ENCODE assay signal across 10 cellular contexts in the genomic region with DNA sequence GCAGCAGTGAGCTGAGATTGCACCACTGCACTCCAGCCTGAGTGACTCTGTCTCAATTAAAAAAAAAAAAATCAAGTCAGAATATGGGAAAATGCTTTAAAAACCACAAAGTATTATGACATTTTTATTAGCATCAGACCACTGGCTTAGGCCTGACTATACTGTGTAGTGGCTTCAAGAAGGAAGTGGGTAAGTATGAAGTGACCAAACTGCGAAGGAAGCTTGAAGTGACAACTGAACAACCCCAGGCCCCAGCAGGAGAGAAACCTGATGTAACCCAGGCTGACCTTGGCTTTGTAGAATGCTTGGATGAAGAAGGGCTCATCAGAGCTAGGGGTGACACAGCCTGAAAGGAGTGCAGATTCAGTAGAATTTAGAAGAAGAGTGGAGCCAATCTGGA. TPM values are rescaled to one million over a fixed set of nuclear protein-coding genes. Genes with fewer than 3 reads are reported as not detected.
"Had no signal": no experiment of that assay in that cellular context is flagged by ENCODE, and none has a peak within 500 bp of the region (broad histone marks: within the 10 kb centered on the region; RNA-seq: fewer than 3 reads in every experiment).

No MANE protein-coding gene starts in this region.

- H3K27me3 Mint-ChIP-seq: naive B cell had no signal

- H3K9me3 Mint-ChIP-seq: activated CD4-positive, alpha-beta memory T cell treated with anti-CD3 and anti-CD28 coated beads for 36 hours had no signal

- H3K4me3 Mint-ChIP-seq: activated CD4-positive, alpha-beta memory T cell treated with anti-CD3 and anti-CD28 coated beads for 36 hours had no signal

- DNase-seq: activated CD4-positive, alpha-beta memory T cell treated with anti-CD3 and anti-CD28 coated beads for 36 hours; activated naive CD4-positive, alpha-beta T cell treated with Interleukin-2 at 50 U/mL for 16 hours; activated T-cell treated with anti-CD3 and anti-CD28 coated beads, Interleukin-2, amount 50 U/mL, for 48 hours; caudate nucleus; effector CD4-positive, alpha-beta T cell; foreskin keratinocyte; left colon; naive B cell; uterus had no signal

- H3K27ac Mint-ChIP-seq: activated CD4-positive, alpha-beta memory T cell treated with anti-CD3 and anti-CD28 coated beads for 36 hours had no signal

RNA-seq across cellular contexts. Expression of a gene that starts 49.8 kb away (rescaled TPM):
- total RNA-seq: activated CD4-positive, alpha-beta memory T cell treated with anti-CD3 and anti-CD28 coated beads for 36 hours; smooth muscle cell had no signal
